ENCODE assay signal across 25 cellular contexts in genomic region chr9:6484210-6484609, GRCh38.
"Had no signal": no experiment of that assay in that cellular context is flagged by ENCODE, and none has a peak within 500 bp of the region (broad histone marks: within the 10 kb centered on the region; RNA-seq: fewer than 3 reads in every experiment).

No MANE protein-coding gene starts in this region.

- H3K27me3 ChIP-seq: ascending aorta, cardiac muscle cell, esophagus muscularis mucosa, left lung had no signal

- H3K4me3 ChIP-seq: ascending aorta, cardiac muscle cell, esophagus muscularis mucosa, left lung, lower lobe of right lung, mucosa of descending colon, skin epidermis, thoracic aorta had no signal

- ATAC-seq: left lung; lower lobe of right lung; mucosa of descending colon; natural killer cell treated with Interleukin-12 subunit alpha and Interleukin-12 subunit beta and Interleukin-15 and Interleukin-18, amount 100 ng/mL, for 72 hours; sciatic nerve had no signal

- H3K4me1 ChIP-seq: ascending aorta, esophagus muscularis mucosa, left lung, lower lobe of right lung had no signal

- H3K9me3 ChIP-seq: ascending aorta, esophagus muscularis mucosa, left lung, lower lobe of right lung, mucosa of descending colon, thoracic aorta had no signal

- H3K27ac ChIP-seq: ascending aorta, cardiac muscle cell, esophagus muscularis mucosa, left lung, lower lobe of right lung, skin epidermis, thoracic aorta, VCaP had no signal

- FAIRE-seq: TTC549, urothelium cell line had no signal

- DNase-seq: activated CD4-positive, alpha-beta memory T cell treated with anti-CD3 and anti-CD28 coated beads, Interleukin-2, amount 10 ng/mL, durations not matched to agents 7 days and 5 days; activated CD4-positive, alpha-beta T cell treated with anti-CD3 and anti-CD28 coated beads for 1 hour; activated CD4-positive, alpha-beta T cell treated with anti-CD3 and anti-CD28 coated beads, Interleukin-2, amount 10 ng/mL, durations not matched to agents 7 days and 5 days; activated effector memory CD4-positive, alpha-beta T cell treated with anti-CD3 and anti-CD28 coated beads, Interleukin-2, amount 50 U/mL, for 16 hours; activated naive CD4-positive, alpha-beta T cell treated with anti-CD3 and anti-CD28 coated beads, Interleukin-2, amount 10 ng/mL, durations not matched to agents 7 days and 5 days; activated naive CD8-positive, alpha-beta T cell treated with anti-CD3 and anti-CD28 coated beads, Interleukin-2, amount 10 ng/mL, durations not matched to agents 7 days and 5 days; activated T-cell treated with anti-CD3 and anti-CD28 coated beads for 4 hours; foreskin melanocyte; left lung; lower lobe of right lung; mesenchymal stem cell; mucosa of descending colon; stimulated activated CD4-positive, alpha-beta T cell treated with anti-CD3 and anti-CD28 coated beads, Interleukin-12 subunit alpha, Interleukin-12 subunit beta, amount 100 ng/mL, for 4 hours; stimulated activated CD4-positive, alpha-beta T cell treated with anti-CD3 and anti-CD28 coated beads, Interleukin-4, amount 100 ng/mL, for 1 hour; trophoblast cell had no signal
